ENCODE assay signal across 31 cellular contexts in genomic region chr2:9518780-9519179, GRCh38.
"Had no signal": no experiment of that assay in that cellular context is flagged by ENCODE, and none has a peak within 500 bp of the region (broad histone marks: within the 10 kb centered on the region; RNA-seq: fewer than 3 reads in every experiment).

No MANE protein-coding gene starts in this region.

- FAIRE-seq: endometrium, endothelial cell of umbilical vein had no signal

- DNase-seq: activated B cell treated with CpG ODN at 0.5 μM for 24 hours; activated CD4-positive, alpha-beta T cell treated with anti-CD3 and anti-CD28 coated beads for 48 hours; activated CD4-positive, alpha-beta T cell treated with anti-CD3 and anti-CD28 coated beads, Interleukin-2, amount 50 U/mL, for 1 hour; activated CD4-positive, alpha-beta T cell treated with anti-CD3 and anti-CD28 coated beads, Interleukin-2, amount 50 U/mL, for 48 hours; activated CD8-positive, alpha-beta memory T cell treated with anti-CD3 and anti-CD28 coated beads for 24 hours; activated CD8-positive, alpha-beta T cell treated with anti-CD3 and anti-CD28 coated beads for 36 hours; activated effector memory CD4-positive, alpha-beta T cell treated with Interleukin-2 at 50 U/mL for 16 hours; activated gamma-delta T cell treated with Interleukin-2 at 50 U/mL for 16 hours; activated naive CD4-positive, alpha-beta T cell treated with anti-CD3 and anti-CD28 coated beads, Interleukin-2, amount 50 U/mL, for 16 hours; activated naive CD4-positive, alpha-beta T cell treated with Interleukin-2 at 50 U/mL for 16 hours; activated T-cell treated with anti-CD3 and anti-CD28 coated beads, Interleukin-2, amount 50 U/mL, for 48 hours; amniotic stem cell; anterior cingulate cortex; central memory CD4-positive, alpha-beta T cell; cerebellar nuclear complex; colonic mucosa; effector CD8-positive, alpha-beta T cell; esophagus squamous epithelium; foreskin melanocyte; heart right ventricle; T-helper 1 cell; T-helper 17 cell; T1000; WERI-Rb-1 had no signal

- H3K4me1 ChIP-seq: breast epithelium, colonic mucosa, esophagus squamous epithelium, gastroesophageal sphincter, heart right ventricle had no signal

- H3K9me3 ChIP-seq: breast epithelium, colonic mucosa, esophagus squamous epithelium, gastroesophageal sphincter, heart right ventricle had no signal

- ATAC-seq: activated CD4-positive, CD25-positive, alpha-beta regulatory T cell treated with anti-CD3 and anti-CD28 coated beads, Interleukin-2, amount 50 U/mL, for 24 hours; activated CD8-positive, alpha-beta T cell treated with anti-CD3 and anti-CD28 coated beads for 36 hours; gastroesophageal sphincter; heart right ventricle; T-helper 17 cell had no signal

- H3K27ac ChIP-seq: breast epithelium, cardiac muscle cell, colonic mucosa, epithelial cell of prostate, esophagus squamous epithelium, gastroesophageal sphincter, heart right ventricle, WERI-Rb-1 had no signal

- H3K4me3 ChIP-seq: breast epithelium, cardiac muscle cell, colonic mucosa, esophagus squamous epithelium, gastroesophageal sphincter, heart right ventricle had no signal

- H3K36me3 ChIP-seq: colonic mucosa had no signal

- H3K27me3 ChIP-seq: breast epithelium, cardiac muscle cell, colonic mucosa, esophagus squamous epithelium, gastroesophageal sphincter, heart right ventricle had no signal
